ENCODE assay signal across 8 cellular contexts in the genomic region with DNA sequence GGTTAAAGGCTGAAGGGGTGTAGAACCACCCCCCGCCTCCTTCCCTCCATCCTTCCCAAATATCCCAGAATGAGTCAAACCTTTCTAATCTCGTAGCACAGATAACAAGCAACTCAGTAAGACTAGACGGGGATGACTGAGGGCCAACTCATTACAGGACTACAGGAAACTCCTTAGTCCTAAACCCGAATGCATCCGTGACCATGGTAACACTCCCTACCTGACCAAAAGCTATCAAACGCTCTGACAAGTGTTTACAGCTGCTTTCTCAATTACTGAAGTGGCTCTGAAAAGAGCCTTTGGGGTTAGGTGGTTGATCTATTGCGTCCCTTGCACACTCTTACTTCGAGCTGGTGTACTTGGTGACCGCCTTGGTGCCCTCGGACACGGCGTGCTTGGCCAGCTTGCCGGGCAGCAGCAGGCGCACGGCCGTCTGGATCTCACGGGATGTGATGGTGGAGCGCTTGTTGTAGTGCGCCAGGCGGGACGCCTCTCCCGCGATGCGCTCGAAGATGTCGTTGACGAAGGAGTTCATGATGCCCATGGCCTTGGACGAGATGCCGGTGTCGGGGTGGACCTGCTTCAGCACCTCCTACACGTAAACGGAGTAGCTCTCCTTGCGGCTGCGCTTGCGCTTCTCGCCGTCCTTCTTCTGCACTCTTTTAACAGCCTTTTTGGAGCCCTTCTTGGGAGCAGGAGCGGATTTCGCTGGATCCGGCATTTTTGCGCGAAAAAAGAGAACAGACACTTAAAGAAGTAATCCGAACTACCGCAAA.
DNase-seq lines count a peak whose midpoint lies in the region; ATAC-seq, FAIRE-seq and TF ChIP-seq lines count a peak whose summit lies in the region.
"Not testable (repeated sequence)": the region's sequence is repeated elsewhere in the genome, so short reads cannot be mapped to it uniquely, and the experiment has no call there.

No MANE protein-coding gene starts in this region.

- not testable (repeated sequence) for H3K9ac ChIP-seq in keratinocyte (ENCODE audit: control insufficient read depth, extremely low read depth, insufficient read depth, low read length)
- H3K9ac ChIP-seq in stomach smooth muscle (ENCODE audit: low read length in 2 of 2), result peak overlapping the region in 1 of 2 donors; percentile 29

- H3K9me3 ChIP-seq in keratinocyte (ENCODE audit: control insufficient read depth, low read depth, low read length); pancreas; stomach smooth muscle (ENCODE audit: control insufficient read depth in 2 of 2, low read length in 2 of 2): not testable (repeated sequence)

- H3K79me2 ChIP-seq in keratinocyte (ENCODE audit: control insufficient read depth, insufficient read depth, low read length), result not testable (repeated sequence)

- H3K4me3 ChIP-seq in AG09309 (ENCODE audit: control insufficient read depth, low read depth, low read length), result peak overlapping the region; percentile 16
- peak overlapping the region; percentile 46 for H3K4me3 ChIP-seq in LNCaP clone FGC (ENCODE audit: low read depth, low read length)
- H3K4me3 ChIP-seq in cardiac fibroblast (replicated peaks in 1 of 2; ENCODE audit: low read depth in 2 of 2, low read length in 2 of 2), result peak overlapping the region; percentile 39 to 43
- not testable (repeated sequence) for H3K4me3 ChIP-seq in keratinocyte (ENCODE audit: control insufficient read depth in 2 of 3, extremely low read depth in 1 of 3, insufficient read depth in 2 of 3, low read depth in 1 of 3, low read length in 3 of 3)
- peak overlapping the region in 2 of 4 donors; percentile 31 to 41 for H3K4me3 ChIP-seq in pancreas
- peak overlapping the region; percentile 40 to 65 for H3K4me3 ChIP-seq in stomach smooth muscle (ENCODE audit: low read length in 2 of 2)

- intact Hi-C loops in pancreas (cut with DNase I), result not testable (repeated sequence)

- H3K4me2 ChIP-seq in keratinocyte (ENCODE audit: control insufficient read depth, extremely low read depth, insufficient read depth, low read depth, low read length), result peak overlapping the region; percentile 10

- DNase-seq in AG09309 (ENCODE audit: low read depth); LNCaP clone FGC (ENCODE audit: low read depth); activated T-cell treated with anti-CD3 and anti-CD28 coated beads, Interleukin-2, amount 50 U/mL, for 4 hours; keratinocyte (ENCODE audit: low read depth, low spot score): not testable (repeated sequence)
- DNase-seq in cardiac fibroblast (ENCODE audit: low read depth in 2 of 2) (peak; percentile 26 to 43), fibroblast of peridontal ligament (ENCODE audit: extremely low read depth) (peak; percentile 35), pancreas (peak in 2 of 6 donors; percentile 18 to 32)

- H3K9me3 Mint-ChIP-seq in activated T-cell treated with anti-CD3 and anti-CD28 coated beads, Interleukin-2, amount 50 U/mL, for 4 hours, result not testable (repeated sequence)

- peak; percentile 18 to 32 for ATAC-seq in activated T-cell treated with anti-CD3 and anti-CD28 coated beads, Interleukin-2, amount 50 U/mL, for 4 hours
- peak; percentile 37 to 58 (median 46) for ATAC-seq in pancreas

- not testable (repeated sequence) for H3K4me1 ChIP-seq in keratinocyte (ENCODE audit: control insufficient read depth, extremely low read depth, insufficient read depth, low read length); pancreas; stomach smooth muscle (ENCODE audit: control insufficient read depth, insufficient read depth, low read length)

- H3K4me3 Mint-ChIP-seq in activated T-cell treated with anti-CD3 and anti-CD28 coated beads, Interleukin-2, amount 50 U/mL, for 4 hours, result not testable (repeated sequence)

- not testable (repeated sequence) for TF ChIP-seq CTCF in AG09309 (IDR thresholded peaks at IDR 0.05; ENCODE audit: control insufficient read depth, insufficient read depth, low read depth, low read length, missing control alignments); LNCaP clone FGC (IDR thresholded peaks at IDR 0.05; ENCODE audit: control insufficient read depth, extremely low read depth, insufficient read depth); cardiac fibroblast (IDR thresholded peaks at IDR 0.05; ENCODE audit: low read depth, low read length); keratinocyte (optimal IDR thresholded peaks at IDR 0.05 in 1 of 3, IDR thresholded peaks at IDR 0.05 in 1 of 3, conservative IDR thresholded peaks at IDR 0.05 in 1 of 3; ENCODE audit: extremely low read depth in 1 of 3, insufficient read depth in 2 of 3, low read length in 3 of 3); pancreas (IDR thresholded peaks at IDR 0.05)

- H3K27me3 ChIP-seq in keratinocyte (ENCODE audit: control insufficient read depth, extremely low read depth, insufficient read depth, low read length); pancreas; stomach smooth muscle (ENCODE audit: control insufficient read depth in 1 of 2, insufficient read depth in 2 of 2, low read length in 2 of 2): not testable (repeated sequence)

- 6 to 13% methylated on average over 21 to 42 of the region's 44 CpGs for WGBS in pancreas, 2 donors

- H3K36me3 ChIP-seq in keratinocyte (ENCODE audit: control insufficient read depth in 2 of 2, extremely low read depth in 1 of 2, insufficient read depth in 2 of 2, low read length in 2 of 2); pancreas; stomach smooth muscle (ENCODE audit: control insufficient read depth in 2 of 2, insufficient read depth in 2 of 2, low read length in 2 of 2): not testable (repeated sequence)

- not testable (repeated sequence) for H3K27ac ChIP-seq in keratinocyte (ENCODE audit: control insufficient read depth, insufficient read depth, low read length); stomach smooth muscle (ENCODE audit: low read length)
- peak overlapping the region in 1 of 4 donors; percentile 30 for H3K27ac ChIP-seq in pancreas

- FAIRE-seq in keratinocyte (lab: Jason Lieb, UNC); pancreas (lab: Jason Lieb, UNC): not testable (repeated sequence)

- H3K9me1 ChIP-seq in keratinocyte (ENCODE audit: control insufficient read depth, extremely low read depth, insufficient read depth, low read length), result not testable (repeated sequence)

- not testable (repeated sequence) for H4K20me1 ChIP-seq in keratinocyte (ENCODE audit: control insufficient read depth, extremely low read depth, insufficient read depth, low read length)

- H3K27me3 Mint-ChIP-seq in activated T-cell treated with anti-CD3 and anti-CD28 coated beads, Interleukin-2, amount 50 U/mL, for 4 hours (ENCODE audit: low read depth), result not testable (repeated sequence)

- dilution Hi-C loops in keratinocyte (cut with MboI; ENCODE audit: extremely low pct_ligation_motif_present, low sequenced_read_pairs), result not testable (repeated sequence)

- not testable (repeated sequence) for H3K36me3 Mint-ChIP-seq in activated T-cell treated with anti-CD3 and anti-CD28 coated beads, Interleukin-2, amount 50 U/mL, for 4 hours (ENCODE audit: insufficient read depth)

- H2AFZ ChIP-seq in keratinocyte (ENCODE audit: control insufficient read depth, low read length), result not testable (repeated sequence)

- H3K4me1 Mint-ChIP-seq in activated T-cell treated with anti-CD3 and anti-CD28 coated beads, Interleukin-2, amount 50 U/mL, for 4 hours (ENCODE audit: low read depth), result not testable (repeated sequence)
